ENCODE assay signal across 1 cellular context in the genomic region with DNA sequence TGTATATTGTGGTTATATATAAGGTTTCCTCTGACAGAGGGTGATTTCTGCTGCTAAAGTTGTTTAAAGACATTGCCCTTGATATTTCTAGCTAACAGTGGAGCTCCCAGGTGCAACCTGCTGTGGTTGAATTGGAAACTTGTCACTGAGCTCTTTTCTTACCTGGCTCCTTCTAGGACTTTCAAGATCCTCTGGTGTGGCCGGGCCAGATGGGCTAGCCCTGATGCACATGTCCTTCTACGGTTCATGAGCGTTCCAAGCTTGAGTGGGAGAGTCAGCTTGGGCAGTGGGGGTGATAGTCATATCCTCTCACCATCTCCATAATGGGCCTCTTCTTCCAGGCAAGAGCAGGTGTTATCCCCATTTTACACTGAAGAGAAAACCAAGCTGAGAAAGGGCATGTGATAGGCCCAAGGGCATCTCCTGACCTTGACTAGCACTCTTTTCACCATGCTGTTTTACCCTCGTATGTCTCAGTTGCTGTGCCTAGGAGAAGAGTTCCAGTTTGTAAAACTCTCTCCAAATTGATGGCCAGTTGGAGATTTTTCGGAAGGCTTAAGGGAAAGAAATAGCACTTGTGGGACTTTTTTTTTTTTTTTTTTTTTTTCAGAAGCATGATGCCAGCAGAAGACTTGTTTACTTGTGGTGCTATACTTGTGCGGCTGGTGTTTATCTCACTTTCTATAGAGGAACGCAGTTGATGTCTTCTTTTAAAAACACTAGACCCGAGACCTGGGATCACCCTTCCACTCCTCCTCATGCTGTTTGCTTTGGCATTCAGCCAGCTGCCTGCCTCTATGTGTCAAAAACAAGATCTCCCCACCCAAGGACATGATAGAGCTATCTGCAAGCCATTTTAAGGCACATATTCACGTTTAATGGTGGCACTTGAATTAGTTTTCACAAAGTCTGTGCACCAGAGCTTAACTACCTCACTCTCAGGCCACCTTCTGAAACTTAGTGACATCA.
TF ChIP-seq lines count a peak whose summit lies in the region.

No MANE protein-coding gene starts in this region.

TF ChIP-seq in WTC11, 78 proteins besides CTCF, POLR2A, EP300 and RAD21 (continued from another document):
- TF ChIP-seq, protein P1, sequence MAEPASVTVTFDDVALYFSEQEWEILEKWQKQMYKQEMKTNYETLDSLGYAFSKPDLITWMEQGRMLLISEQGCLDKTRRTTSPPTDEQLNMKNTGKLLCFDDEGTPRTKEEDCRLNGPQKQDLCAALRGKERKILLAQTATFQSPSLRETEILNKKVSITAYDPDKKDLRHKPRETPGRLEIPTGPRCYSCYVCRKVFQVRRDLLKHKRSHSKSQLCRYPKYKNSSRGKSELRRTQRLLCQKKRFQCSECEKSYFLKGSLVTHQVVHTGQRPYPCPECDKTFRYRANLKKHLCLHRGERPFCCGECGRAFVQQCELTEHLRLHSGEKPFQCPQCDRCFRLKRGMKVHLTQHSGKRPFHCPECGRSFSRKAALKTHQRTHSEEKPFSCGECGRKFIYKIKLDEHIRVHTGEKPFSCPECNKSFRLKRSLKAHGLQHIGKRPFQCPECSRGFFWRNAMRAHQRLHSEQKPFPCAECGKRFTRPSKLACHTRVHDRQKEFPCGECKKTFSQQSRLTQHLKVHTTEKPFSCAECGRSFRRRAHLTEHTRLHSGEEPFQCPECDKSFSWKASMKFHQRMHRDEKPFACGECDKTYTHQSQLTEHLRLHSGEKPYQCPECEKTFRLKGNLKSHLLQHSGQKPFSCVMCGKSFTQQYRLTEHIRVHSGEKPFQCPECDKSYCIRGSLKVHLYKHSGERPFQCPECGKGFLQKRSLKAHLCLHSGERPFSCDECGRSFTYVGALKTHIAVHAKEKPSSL (CRISPR knock-in tag; conservative IDR thresholded peaks at IDR 0.05), result no peak
- TF ChIP-seq RORB (CRISPR knock-in tag; IDR thresholded peaks at IDR 0.05), result no peak
- TF ChIP-seq ZBTB43 (CRISPR knock-in tag; IDR thresholded peaks at IDR 0.05), result no peak
- no peak for TF ChIP-seq ETV6 (CRISPR knock-in tag; IDR thresholded peaks at IDR 0.05)
- TF ChIP-seq JUN (CRISPR knock-in tag; IDR thresholded peaks at IDR 0.05), result no peak
- TF ChIP-seq ZNF219 (CRISPR knock-in tag; IDR thresholded peaks at IDR 0.05; ENCODE audit: borderline replicate concordance), result no peak
- no peak for TF ChIP-seq CREB1 (CRISPR knock-in tag; IDR thresholded peaks at IDR 0.05)
